2 cellular contexts compared by ENCODE assay signal in genomic region chr2:233426619-233427342, GRCh38.
TF ChIP-seq lines count a peak whose summit lies in the region.

No MANE protein-coding gene starts in this region.

TF ChIP-seq in SK-N-SH, 30 proteins besides CTCF, POLR2A, EP300 and RAD21 (continued from another document):
- no peak for TF ChIP-seq PBX3 (IDR thresholded peaks at IDR 0.05)
- TF ChIP-seq NFIC (IDR thresholded peaks at IDR 0.05; ENCODE audit: borderline replicate concordance), result no peak
- no peak for TF ChIP-seq SMC3 (IDR thresholded peaks at IDR 0.05; ENCODE audit: low read depth, low read length)
- TF ChIP-seq MAX (IDR thresholded peaks at IDR 0.05; ENCODE audit: low read depth), result no peak

TF ChIP-seq in K562, 482 proteins besides CTCF, POLR2A, EP300 and RAD21 (continued from another document and continues in another):
- TF ChIP-seq ZNF609 (CRISPR knock-in tag; IDR thresholded peaks at IDR 0.05; ENCODE audit: borderline replicate concordance), result no peak
- peak; percentile 71 for TF ChIP-seq ZEB2 (IDR thresholded peaks at IDR 0.05)
- peak; percentile 94 for TF ChIP-seq ZFP36 (IDR thresholded peaks at IDR 0.05; ENCODE audit: low read depth, low read length, partially characterized antibody)
- TF ChIP-seq MITF (IDR thresholded peaks at IDR 0.05), result no peak
- TF ChIP-seq ATF1 (CRISPR knock-in tag; IDR thresholded peaks at IDR 0.05), result no peak
- peak; percentile 72 for TF ChIP-seq ATF1 (tag; IDR thresholded peaks at IDR 0.05)
- TF ChIP-seq CEBPB (tag; IDR thresholded peaks at IDR 0.05), result no peak
- TF ChIP-seq BCLAF1 (IDR thresholded peaks at IDR 0.05; ENCODE audit: borderline replicate concordance in 1 of 2, control insufficient read depth in 1 of 2, low read depth in 2 of 2, low read length in 1 of 2), result no peak
- TF ChIP-seq LEF1 (IDR thresholded peaks at IDR 0.05), result peak; percentile 66
- TF ChIP-seq HLTF (IDR thresholded peaks at IDR 0.05), result 0 out of 2 replicates have a peak, but pooled peaks have one; percentile 34
- no peak for TF ChIP-seq ZNF140 (CRISPR knock-in tag; IDR thresholded peaks at IDR 0.05)
- peak; percentile 70 for TF ChIP-seq HDAC2 (IDR thresholded peaks at IDR 0.05)
- TF ChIP-seq FOS (IDR thresholded peaks at IDR 0.05; ENCODE audit: extremely low read depth, insufficient read length), result peak; percentile 38
- TF ChIP-seq NR2C1 (IDR thresholded peaks at IDR 0.05), result no peak
- TF ChIP-seq NR2C1 (tag; IDR thresholded peaks at IDR 0.05), result peak; percentile 27; the same call in 1 of the 2 replicates
- peak; percentile 35 for TF ChIP-seq CCNT2 (IDR thresholded peaks at IDR 0.05; ENCODE audit: borderline replicate concordance, extremely low read depth, insufficient read length, low read depth, low read length)
- no peak for TF ChIP-seq ZNF445 (CRISPR knock-in tag; IDR thresholded peaks at IDR 0.05; ENCODE audit: low read depth)
- peak; percentile 80; the same call in 1 of the 2 replicates for TF ChIP-seq MTA3 (IDR thresholded peaks at IDR 0.05; ENCODE audit: borderline replicate concordance)
- no peak for TF ChIP-seq CUX1 (CRISPR knock-in tag; IDR thresholded peaks at IDR 0.05)
- TF ChIP-seq ZNF57 (CRISPR knock-in tag; IDR thresholded peaks at IDR 0.05), result no peak
- TF ChIP-seq ATF3 (IDR thresholded peaks at IDR 0.05), result peak; percentile 93
- peak; percentile 80 for TF ChIP-seq ATF3 (CRISPR knock-in tag; conservative IDR thresholded peaks at IDR 0.05)
- no peak for TF ChIP-seq ZNF717 (CRISPR knock-in tag; IDR thresholded peaks at IDR 0.05)
- TF ChIP-seq NR2F6 (CRISPR knock-in tag; IDR thresholded peaks at IDR 0.05), result no peak
- TF ChIP-seq ZBTB2 (IDR thresholded peaks at IDR 0.05), result peak; percentile 30; the same call in 1 of the 2 replicates
- TF ChIP-seq MTA1 (IDR thresholded peaks at IDR 0.05; ENCODE audit: borderline replicate concordance), result peak; percentile 81
- no peak for TF ChIP-seq E4F1 (CRISPR knock-in tag; IDR thresholded peaks at IDR 0.05; ENCODE audit: borderline replicate concordance)
- peak; percentile 87 for TF ChIP-seq SMARCE1 (IDR thresholded peaks at IDR 0.05)
- TF ChIP-seq ZNF764 (CRISPR knock-in tag; IDR thresholded peaks at IDR 0.05; ENCODE audit: low read depth), result no peak
- no peak for TF ChIP-seq TRIM25 (IDR thresholded peaks at IDR 0.05; ENCODE audit: borderline replicate concordance)
- TF ChIP-seq CREM (IDR thresholded peaks at IDR 0.05; ENCODE audit: low read depth), result peak; percentile 52
- TF ChIP-seq U2AF1 (optimal IDR thresholded peaks at IDR 0.05; ENCODE audit: low read depth, low read length), result no peak
- TF ChIP-seq PHF20 (IDR thresholded peaks at IDR 0.05; ENCODE audit: partially characterized antibody), result no peak
